ENCODE assay signal across 8 cellular contexts in genomic region chr4:11470709-11471441, GRCh38. TPM values are rescaled to one million over a fixed set of nuclear protein-coding genes. Genes with fewer than 3 reads are reported as not detected.
DNase-seq lines count a peak whose midpoint lies in the region; ATAC-seq and TF ChIP-seq lines count a peak whose summit lies in the region.

No MANE protein-coding gene starts in this region.

- H3K4me1 ChIP-seq in prostate gland (replicated peaks) (no peaks in the 10 kb centered on the region), tibial artery (no peaks in the 10 kb centered on the region)

- CTCF ChIA-PET in activated CD4-positive, alpha-beta T cell treated with anti-CD3 and anti-CD28 coated beads for 36 hours (lab: Charles Lee) = no interaction called here
- CTCF ChIA-PET in activated CD4-positive, alpha-beta T cell treated with anti-CD3 and anti-CD28 coated beads, Interleukin-2, amount 10 ng/mL, durations not matched to agents 7 days and 5 days (lab: Charles Lee) = interaction anchor here (0.9 to 2.4 kb wide), 2 partner anchors 10 to 14 kb away, joined by 3 to 7 read pairs; no protein-coding TSS in a partner anchor

- TF ChIP-seq CTCF in prostate gland (IDR thresholded peaks at IDR 0.05) (no peak), tibial artery (IDR thresholded peaks at IDR 0.05) (no peak)

- POLR2A ChIA-PET in activated CD4-positive, alpha-beta T cell treated with anti-CD3 and anti-CD28 coated beads for 36 hours (lab: Charles Lee) = interaction anchor here (0.6 kb wide), 1 partner anchor 23 kb away, joined by 3 read pairs; no protein-coding TSS in a partner anchor
- POLR2A ChIA-PET in activated CD4-positive, alpha-beta T cell treated with anti-CD3 and anti-CD28 coated beads, Interleukin-2, amount 10 ng/mL, durations not matched to agents 7 days and 5 days (lab: Charles Lee) = no interaction called here

- H3K36me3 ChIP-seq in prostate gland (no peaks in the 10 kb centered on the region), tibial artery (no peaks in the 10 kb centered on the region)

- H3K4me3 Mint-ChIP-seq in activated CD4-positive, alpha-beta T cell treated with anti-CD3 and anti-CD28 coated beads for 36 hours = no peak overlapping the region
- peak overlapping the region; percentile 8 for H3K4me3 Mint-ChIP-seq in activated CD4-positive, alpha-beta T cell treated with anti-CD3 and anti-CD28 coated beads, Interleukin-2, amount 10 ng/mL, durations not matched to agents 7 days and 5 days

- H3K4me3 ChIP-seq in prostate gland (no peak overlapping the region), tibial artery (no peak overlapping the region)

- H3K27me3 ChIP-seq in prostate gland (replicated peaks; ENCODE audit: insufficient read depth) = no peaks in the 10 kb centered on the region
- H3K27me3 ChIP-seq in tibial artery = peaks cover 0 to 5% of the 10 kb centered on the region in 2 donors

- no peaks in the 10 kb centered on the region for H3K9me3 ChIP-seq in prostate gland
- H3K9me3 ChIP-seq in tibial artery = no peaks in the 10 kb centered on the region

- no peak for ATAC-seq in activated CD4-positive, alpha-beta T cell treated with anti-CD3 and anti-CD28 coated beads for 36 hours
- ATAC-seq in HG02943 (IDR thresholded peaks at IDR 0.05; ENCODE audit: low read depth, unreplicated experiment) = peak; percentile 12

- peaks cover 1% of the 10 kb centered on the region for H3K36me3 Mint-ChIP-seq in activated CD4-positive, alpha-beta T cell treated with anti-CD3 and anti-CD28 coated beads for 36 hours (ENCODE audit: low read depth)
- peaks cover 13% of the 10 kb centered on the region for H3K36me3 Mint-ChIP-seq in activated CD4-positive, alpha-beta T cell treated with anti-CD3 and anti-CD28 coated beads, Interleukin-2, amount 10 ng/mL, durations not matched to agents 7 days and 5 days (ENCODE audit: low read depth)

- H3K4me1 Mint-ChIP-seq in activated CD4-positive, alpha-beta T cell treated with anti-CD3 and anti-CD28 coated beads for 36 hours = peaks cover 33% of the 10 kb centered on the region
- peaks cover 40% of the 10 kb centered on the region for H3K4me1 Mint-ChIP-seq in activated CD4-positive, alpha-beta T cell treated with anti-CD3 and anti-CD28 coated beads, Interleukin-2, amount 10 ng/mL, durations not matched to agents 7 days and 5 days

- TF ChIP-seq POLR2A in prostate gland (IDR thresholded peaks at IDR 0.05) = no peak

- no peak overlapping the region for H3K27ac Mint-ChIP-seq in activated CD4-positive, alpha-beta T cell treated with anti-CD3 and anti-CD28 coated beads for 36 hours
- peak overlapping the region; percentile 96 for H3K27ac Mint-ChIP-seq in activated CD4-positive, alpha-beta T cell treated with anti-CD3 and anti-CD28 coated beads, Interleukin-2, amount 10 ng/mL, durations not matched to agents 7 days and 5 days

- intact Hi-C loops in activated CD4-positive, alpha-beta T cell treated with anti-CD3 and anti-CD28 coated beads for 36 hours (cut with DNase I, micrococcal nuclease) = loop anchor here (1.0 to 2.0 kb wide), 3 partner anchors 18 to 34 kb away; no protein-coding TSS in a partner anchor
- intact Hi-C loops in prostate gland (cut with DNase I) = no loop called here
- intact Hi-C loops in tibial artery (cut with DNase I; ENCODE audit: low total_unique reads) = no loop called here

- H3K27me3 Mint-ChIP-seq in activated CD4-positive, alpha-beta T cell treated with anti-CD3 and anti-CD28 coated beads for 36 hours = no peaks in the 10 kb centered on the region
- no peaks in the 10 kb centered on the region for H3K27me3 Mint-ChIP-seq in activated CD4-positive, alpha-beta T cell treated with anti-CD3 and anti-CD28 coated beads, Interleukin-2, amount 10 ng/mL, durations not matched to agents 7 days and 5 days

- peak; percentile 14 for DNase-seq in activated CD4-positive, alpha-beta T cell treated with anti-CD3 and anti-CD28 coated beads for 36 hours
- DNase-seq in activated CD4-positive, alpha-beta T cell treated with anti-CD3 and anti-CD28 coated beads, Interleukin-2, amount 50 U/mL, for 1 hour = no peak
- no peak for DNase-seq in activated CD4-positive, alpha-beta T cell treated with anti-CD3 and anti-CD28 coated beads, Interleukin-2, amount 10 ng/mL, durations not matched to agents 7 days and 5 days
- DNase-seq in prostate gland (ENCODE audit: low spot score) (peak; percentile 24), DMS153 treated with DMSO at 0.1 percent for 48 hours (lab: John Stamatoyannopoulos, UW; ENCODE audit: unreplicated experiment) (no peak), NCI-H526 treated with DMSO at 0.1 percent for 48 hours (lab: John Stamatoyannopoulos, UW) (no peak), tibial artery (no peak)

- WGBS in prostate gland = 44% methylated on average over 7 of the region's 7 CpGs

- H3K9me3 Mint-ChIP-seq in activated CD4-positive, alpha-beta T cell treated with anti-CD3 and anti-CD28 coated beads for 36 hours (ENCODE audit: low read depth) = no peaks in the 10 kb centered on the region
- H3K9me3 Mint-ChIP-seq in activated CD4-positive, alpha-beta T cell treated with anti-CD3 and anti-CD28 coated beads, Interleukin-2, amount 10 ng/mL, durations not matched to agents 7 days and 5 days = peaks cover 8% of the 10 kb centered on the region

- H3K27ac ChIP-seq in prostate gland (no peak overlapping the region), tibial artery (no peak overlapping the region)

RNA-seq across cellular contexts. Expression of gene HS3ST1, which starts 42.2 kb away (rescaled TPM):
- not detected for total RNA-seq in activated CD4-positive, alpha-beta T cell treated with anti-CD3 and anti-CD28 coated beads for 36 hours
- not detected for total RNA-seq in activated CD4-positive, alpha-beta T cell treated with anti-CD3 and anti-CD28 coated beads, Interleukin-2, amount 10 ng/mL, durations not matched to agents 7 days and 5 days
- 1 to 10 TPM; 1.5 to 6.7 TPM for total RNA-seq in prostate gland

Comparison
In these comparisons a context has a peak if more than half of its experiments do, and no peak if none do; other contexts are left out.
1. DNase-seq: peak in activated CD4-positive, alpha-beta T cell treated with anti-CD3 and anti-CD28 coated beads for 36 hours (single experiment) and prostate gland (single experiment); none in activated CD4-positive, alpha-beta T cell treated with anti-CD3 and anti-CD28 coated beads, Interleukin-2, amount 50 U/mL, for 1 hour (single experiment), activated CD4-positive, alpha-beta T cell treated with anti-CD3 and anti-CD28 coated beads, Interleukin-2, amount 10 ng/mL, durations not matched to agents 7 days and 5 days (single experiment), DMS153 treated with DMSO at 0.1 percent for 48 hours (single experiment), NCI-H526 treated with DMSO at 0.1 percent for 48 hours (single experiment) and tibial artery (0 of 2).
2. intact Hi-C loops: an anchor here in activated CD4-positive, alpha-beta T cell treated with anti-CD3 and anti-CD28 coated beads for 36 hours (1.0 to 2.0 kb wide); none called in prostate gland and tibial artery.